ENCODE assay signal across 8 cellular contexts in the genomic region with DNA sequence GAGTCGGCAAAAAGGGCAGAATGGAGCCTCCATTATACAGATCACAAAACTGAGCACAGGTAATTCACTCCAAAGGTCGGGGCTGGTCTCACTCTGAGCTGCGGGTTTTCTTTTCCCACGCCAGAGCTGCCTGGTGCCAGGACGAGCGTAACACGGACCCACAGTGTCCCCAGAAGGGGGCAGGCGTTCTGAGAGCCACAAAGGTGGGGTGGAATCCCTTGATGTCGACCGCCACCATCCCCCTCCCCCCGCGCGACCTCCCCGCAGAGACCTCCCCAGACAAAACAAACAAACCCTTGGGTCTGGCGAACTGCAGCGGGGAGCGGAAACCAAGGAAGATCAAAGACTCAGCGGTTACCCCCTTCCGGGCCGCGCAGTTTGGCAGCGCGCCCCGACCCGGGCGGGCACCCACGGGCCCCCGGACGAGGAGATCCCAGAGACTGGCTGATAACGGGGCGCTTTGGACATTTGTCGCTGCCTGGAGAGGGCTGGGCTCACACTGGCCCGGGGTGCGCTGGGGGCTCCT. TPM values are rescaled to one million over a fixed set of nuclear protein-coding genes. Genes with fewer than 3 reads are reported as not detected.
DNase-seq lines count a peak whose midpoint lies in the region; ATAC-seq, FAIRE-seq and TF ChIP-seq lines count a peak whose summit lies in the region.

No MANE protein-coding gene starts in this region.

- TF ChIP-seq POLR2A in GM12892 (IDR thresholded peaks at IDR 0.05; ENCODE audit: low read depth, low read length): no peak

- H3K9me3 ChIP-seq in iPS-15b (ENCODE audit: control insufficient read depth, insufficient read depth, low read length): no peaks in the 10 kb centered on the region

- no peaks in the 10 kb centered on the region for H3K4me1 ChIP-seq in iPS-15b (ENCODE audit: control insufficient read depth, insufficient read depth, low read length)

- H3K9ac ChIP-seq in iPS-15b (ENCODE audit: low read depth, low read length): no peak overlapping the region

- no peaks in the 10 kb centered on the region for H3K36me3 ChIP-seq in iPS-15b (ENCODE audit: control insufficient read depth, insufficient read depth, low read length)

- FAIRE-seq in GM12892 (lab: Jason Lieb, UNC): peak; percentile 38

- peaks cover 48% of the 10 kb centered on the region for H3K27me3 ChIP-seq in iPS-15b (ENCODE audit: control insufficient read depth, insufficient read depth, low read length)

- DNase-seq in GM12892 (ENCODE audit: insufficient read length) (peak; percentile 46), T-helper 1 cell (peak; percentile 68 to 80 (median 75))
- DNase-seq in activated naive CD8-positive, alpha-beta T cell treated with anti-CD3 and anti-CD28 coated beads, Interleukin-2, amount 50 U/mL, for 16 hours (ENCODE audit: low read depth, low spot score): peak; percentile 13
- peak; percentile 35 to 74 for DNase-seq in stimulated activated CD4-positive, alpha-beta T cell treated with anti-CD3 and anti-CD28 coated beads, Interleukin-15, amount 100 ng/mL, for 1 hour (ENCODE audit: low read depth in 1 of 2, low spot score in 1 of 2)

- peak overlapping the region; percentile 71 for H3K4me3 ChIP-seq in iPS-15b (ENCODE audit: low read depth, low read length)

- ATAC-seq in HG03521 (IDR thresholded peaks at IDR 0.05; ENCODE audit: unreplicated experiment): peak; percentile 27
- ATAC-seq in GM21360 (IDR thresholded peaks at IDR 0.05; ENCODE audit: unreplicated experiment): no peak
- ATAC-seq in GM19463 (IDR thresholded peaks at IDR 0.05; ENCODE audit: unreplicated experiment): no peak

RNA-seq across cellular contexts. Expression of a gene that starts 0.8 kb away (rescaled TPM):
- 0.13 TPM for polyA plus RNA-seq in GM12892 (2012; ENCODE audit: missing spikeins)

Comparison
In these comparisons a context has a peak if more than half of its experiments do, and no peak if none do; other contexts are left out.
1. DNase-seq: peak in every context shown above with its lines; median percentile 75 in T-helper 1 cell; 54 in stimulated activated CD4-positive, alpha-beta T cell treated with anti-CD3 and anti-CD28 coated beads, Interleukin-15, amount 100 ng/mL, for 1 hour; 46 in GM12892; 13 in activated naive CD8-positive, alpha-beta T cell treated with anti-CD3 and anti-CD28 coated beads, Interleukin-2, amount 50 U/mL, for 16 hours.